8 cellular contexts compared by ENCODE assay signal in the genomic region with DNA sequence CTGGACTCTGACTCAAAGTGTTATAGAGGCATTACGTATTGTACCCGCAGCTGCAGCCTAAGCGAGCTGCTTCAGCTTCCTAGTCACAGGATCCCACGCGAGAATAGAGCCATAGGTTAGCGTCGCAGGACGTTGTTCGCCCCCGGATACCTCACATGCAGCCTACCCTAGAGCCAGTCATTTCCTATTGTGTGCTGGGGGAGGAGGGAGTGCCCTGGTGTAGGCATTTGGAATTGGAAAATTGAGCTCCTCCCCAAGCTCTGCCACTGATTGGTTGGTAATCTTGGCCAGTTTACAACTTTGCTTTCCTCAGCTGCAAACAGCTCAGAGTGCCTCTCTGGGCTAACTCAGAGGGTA. TPM values are rescaled to one million over a fixed set of nuclear protein-coding genes. Genes with fewer than 3 reads are reported as not detected.
DNase-seq lines count a peak whose midpoint lies in the region; TF ChIP-seq lines count a peak whose summit lies in the region.

No MANE protein-coding gene starts in this region.

- WGBS in hepatocyte (ENCODE audit: low lambda C conversion rate, missing lambda C conversion rate) = 23% methylated on average over 10 of the region's 10 CpGs

- H3K9me2 ChIP-seq in hepatocyte (replicated peaks; ENCODE audit: insufficient read depth) = no peaks in the 10 kb centered on the region

- H2AFZ ChIP-seq in hepatocyte = no peak overlapping the region

- H3K27ac ChIP-seq in hepatocyte = peak overlapping the region; percentile 92

- peak overlapping the region; percentile 77 for H3K4me2 ChIP-seq in hepatocyte

- H3K4me1 ChIP-seq in hepatocyte (ENCODE audit: insufficient read depth) = no peaks in the 10 kb centered on the region

- H3K4me3 ChIP-seq in HFF-Myc (replicated peaks; ENCODE audit: low read depth, low read length) (peak overlapping the region; percentile 69), hepatocyte (peak overlapping the region; percentile 39), skeletal muscle cell (ENCODE audit: low read depth, low read length) (peak overlapping the region; percentile 51)

- no peaks in the 10 kb centered on the region for H3K27me3 ChIP-seq in hepatocyte

- DNase-seq in EL (peak; percentile 80), HFF-Myc (ENCODE audit: extremely low read depth, low read depth) (no peak), NCI-H446 treated with DMSO at 0.1 percent for 48 hours (lab: John Stamatoyannopoulos, UW) (peak; percentile 63), amniotic epithelial cell (ENCODE audit: low read depth) (peak; percentile 70), hepatocyte (ENCODE audit: low spot score) (peak; percentile 63), skeletal muscle cell (ENCODE audit: low read depth) (peak; percentile 47), cerebellar cortex (ENCODE audit: low spot score) (no peak), NCI-H526 treated with DMSO at 0.1 percent for 48 hours (lab: John Stamatoyannopoulos, UW) (no peak)

- peaks cover 7% of the 10 kb centered on the region for H3K9me3 ChIP-seq in hepatocyte (ENCODE audit: low read depth)

- H3K79me2 ChIP-seq in hepatocyte = peaks cover 51% of the 10 kb centered on the region

- H4K20me1 ChIP-seq in hepatocyte (ENCODE audit: insufficient read depth, poor library complexity, severe bottlenecking) = no peaks in the 10 kb centered on the region

- peaks cover 4% of the 10 kb centered on the region for H3K36me3 ChIP-seq in hepatocyte (replicated peaks; ENCODE audit: insufficient read depth, low read depth)

- TF ChIP-seq CTCF in HFF-Myc (IDR thresholded peaks at IDR 0.05; ENCODE audit: low read depth, low read length, missing control alignments) = no peak
- TF ChIP-seq CTCF in hepatocyte (IDR thresholded peaks at IDR 0.05; ENCODE audit: poor library complexity) = no peak

RNA-seq across cellular contexts. Expression of gene NAA60, which starts 0.5 kb away (rescaled TPM):
- total RNA-seq in hepatocyte = 34.6 and 47.2 TPM in 2 replicates
- 67.9 and 82.4 TPM in 2 replicates for polyA plus RNA-seq in hepatocyte

RNA-seq across cellular contexts. Expression of gene ZNF597, which starts 0.7 kb away (rescaled TPM):
- 3.5 and 4.0 TPM in 2 replicates for total RNA-seq in hepatocyte
- polyA plus RNA-seq in hepatocyte = 1.2 and 2.1 TPM in 2 replicates

RNA-seq across cellular contexts. Expression of gene ZNF174, which starts 43.0 kb away (rescaled TPM):
- total RNA-seq in hepatocyte = 8.0 TPM in 2 replicates
- polyA plus RNA-seq in hepatocyte = 12.3 and 13.5 TPM in 2 replicates

RNA-seq across cellular contexts. Expression of gene ZSCAN32, which starts 43.2 kb away (rescaled TPM):
- 9.7 and 11.5 TPM in 2 replicates for total RNA-seq in hepatocyte
- 5.3 and 6.5 TPM in 2 replicates for polyA plus RNA-seq in hepatocyte

RNA-seq across cellular contexts. Expression of gene C16orf90, which starts 51.3 kb away (rescaled TPM):
- total RNA-seq in hepatocyte = not detected in 2 replicates
- not detected in 2 replicates for polyA plus RNA-seq in hepatocyte

Comparison
In these comparisons a context has a peak if more than half of its experiments do, and no peak if none do; other contexts are left out.
1. DNase-seq: peak in EL (single experiment), NCI-H446 treated with DMSO at 0.1 percent for 48 hours (single experiment), amniotic epithelial cell (single experiment), hepatocyte (single experiment) and skeletal muscle cell (single experiment); none in HFF-Myc (single experiment), cerebellar cortex (single experiment) and NCI-H526 treated with DMSO at 0.1 percent for 48 hours (single experiment).
2. Peak in every context shown above with its lines, with median percentiles within 50 percentile points of each other: H3K4me3 ChIP-seq.